ENCODE assay signal across 10 cellular contexts in the genomic region with DNA sequence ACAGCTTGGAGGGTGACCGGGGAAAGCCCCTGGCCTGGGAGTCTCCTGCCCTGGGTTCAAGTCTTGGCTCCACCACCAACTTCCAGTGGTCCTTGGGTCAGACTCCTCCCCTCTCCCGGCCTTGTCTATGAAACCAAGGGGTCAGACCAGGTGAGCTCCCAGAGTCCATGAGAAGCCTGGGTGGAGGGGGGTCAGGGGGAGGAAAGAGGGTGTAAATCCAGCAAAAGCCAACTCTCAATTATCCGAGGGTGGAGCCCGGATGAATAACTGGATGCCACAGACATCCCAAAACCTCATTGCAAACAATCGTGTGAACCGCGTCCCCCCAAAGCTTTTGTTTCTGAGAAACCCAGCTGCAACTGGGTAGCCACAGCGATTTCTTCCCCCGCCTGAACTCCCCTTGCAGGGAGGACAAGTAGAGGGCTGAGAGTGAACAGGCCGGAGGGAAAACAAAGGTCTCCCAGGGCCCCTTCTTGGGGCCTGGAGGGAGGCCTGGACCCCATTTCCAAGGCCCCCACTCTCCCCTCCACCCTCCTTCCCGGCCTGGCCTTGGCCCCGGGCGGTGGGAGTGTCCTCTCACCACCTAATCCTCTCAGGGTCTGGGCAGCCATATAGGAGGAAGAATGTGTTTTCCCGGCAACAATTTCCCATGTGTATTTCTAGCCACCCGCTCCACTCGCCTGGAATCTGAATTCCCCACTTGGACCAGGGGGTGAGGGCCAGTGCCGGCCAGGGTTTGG. TPM values are rescaled to one million over a fixed set of nuclear protein-coding genes. Genes with fewer than 3 reads are reported as not detected.
DNase-seq lines count a peak whose midpoint lies in the region; TF ChIP-seq lines count a peak whose summit lies in the region.
"Had no signal": no experiment of that assay in that cellular context is flagged by ENCODE, and none has a peak within 500 bp of the region (broad histone marks: within the 10 kb centered on the region; RNA-seq: fewer than 3 reads in every experiment).

No MANE protein-coding gene starts in this region.

- peak overlapping the region in 2 of 3 experiments; percentile 58 to 93; a peak in 3 of 7 replicates for H3K27ac Mint-ChIP-seq in H9
- H3K27ac Mint-ChIP-seq: activated CD4-positive, alpha-beta T cell treated with anti-CD3 and anti-CD28 coated beads for 36 hours had no signal

- no peak overlapping the region for H3K4ac ChIP-seq in H9 (ENCODE audit: low read depth, low read length)

- no peak overlapping the region for H2AFZ ChIP-seq in H9 (ENCODE audit: low read length)

- peaks cover 7 to 35% of the 10 kb centered on the region in 2 experiments for H3K4me1 Mint-ChIP-seq in H9

- H3K4me2 ChIP-seq in H9 (ENCODE audit: insufficient read depth, insufficient read length, low read length), result no peak overlapping the region

- H3K9me3 Mint-ChIP-seq in H9, result peaks cover 0 to 3% of the 10 kb centered on the region in 2 experiments; a peak in 1 of 5 replicates

- intact Hi-C loops in spleen (cut with DNase I; ENCODE audit: low total_unique reads), result no loop called here

- H3K23ac ChIP-seq in H9 (ENCODE audit: insufficient read length, low read depth, low read length), result no peak overlapping the region

- no peak overlapping the region for H3T11ph ChIP-seq in H9 (ENCODE audit: low read length)

- H3K36me3 ChIP-seq in kidney epithelial cell (ENCODE audit: control insufficient read depth, insufficient read depth, low read length) (no peaks in the 10 kb centered on the region), spleen (no peaks in the 10 kb centered on the region)

- peak overlapping the region in 1 of 2 experiments; percentile 59; a peak in 2 of 5 replicates for H3K4me3 Mint-ChIP-seq in H9
- H3K4me3 Mint-ChIP-seq: activated CD4-positive, alpha-beta T cell treated with anti-CD3 and anti-CD28 coated beads for 36 hours had no signal

- H4K20me1 ChIP-seq in H9 (ENCODE audit: control insufficient read depth, insufficient read depth, insufficient read length), result peaks cover 3% of the 10 kb centered on the region

- no peak overlapping the region for H2BK5ac ChIP-seq in H9 (ENCODE audit: insufficient read length, low read length)

- DNase-seq in H9 (no peak), astrocyte of the hippocampus (ENCODE audit: low read depth, low spot score) (peak; percentile 73), kidney epithelial cell (ENCODE audit: low read depth) (no peak), spleen (no peak), NCI-H187 (lab: John Stamatoyannopoulos, UW) (no peak), NCI-H1092 treated with DMSO at 0.1 percent for 48 hours (lab: John Stamatoyannopoulos, UW) (no peak), cerebellum (ENCODE audit: low spot score) (no peak)
- DNase-seq in activated CD4-positive, alpha-beta T cell treated with anti-CD3 and anti-CD28 coated beads, Interleukin-2, amount 50 U/mL, for 1 hour, result no peak
- DNase-seq: activated CD4-positive, alpha-beta T cell treated with anti-CD3 and anti-CD28 coated beads for 36 hours; amniotic stem cell had no signal

- H2BK20ac ChIP-seq in H9 (ENCODE audit: low read depth, low read length, poor library complexity, severe bottlenecking), result no peak overlapping the region

- H4K8ac ChIP-seq in H9 (replicated peaks; ENCODE audit: insufficient read length, low read depth, low read length), result no peak overlapping the region

- H3K27me3 ChIP-seq in H9 (ENCODE audit: insufficient read depth, low read length), result no peaks in the 10 kb centered on the region; the same call in 1 of the 2 replicates
- H3K27me3 ChIP-seq in kidney epithelial cell (ENCODE audit: control insufficient read depth, insufficient read depth, low read length), result no peaks in the 10 kb centered on the region
- H3K27me3 ChIP-seq in spleen (replicated peaks in 1 of 7), result peaks cover 0 to 63% (median 34%) of the 10 kb centered on the region in 7 donors

- H2BK120ac ChIP-seq in H9 (ENCODE audit: low read depth, low read length, poor library complexity, severe bottlenecking), result no peak overlapping the region

- H3K79me2 ChIP-seq in H9 (ENCODE audit: insufficient read depth, low read length), result peaks cover 6% of the 10 kb centered on the region; the same call in 1 of the 2 replicates

- TF ChIP-seq CTCF in H9 (conservative IDR thresholded peaks at IDR 0.05) (no peak), kidney epithelial cell (IDR thresholded peaks at IDR 0.05; ENCODE audit: insufficient read depth, low read length, poor library complexity, severe bottlenecking) (no peak), spleen (IDR thresholded peaks at IDR 0.05 in 8 of 11, conservative IDR thresholded peaks at IDR 0.05 in 3 of 11) (no peak)

- H3K9me3 ChIP-seq in H9 (ENCODE audit: control insufficient read depth, low read depth, low read length), result no peaks in the 10 kb centered on the region
- no peaks in the 10 kb centered on the region for H3K9me3 ChIP-seq in spleen

- H3K4me1 ChIP-seq in H9 (ENCODE audit: insufficient read depth, low read length) (0 out of 2 replicates have a peak, but pooled peaks cover 3% of the 10 kb centered on the region), spleen (peaks cover 21 to 83% (median 64%) of the 10 kb centered on the region in 6 donors)

- H3K9ac ChIP-seq in H9 (ENCODE audit: extremely low read depth, insufficient read length, low read length), result no peak overlapping the region

- H2AK5ac ChIP-seq in H9 (ENCODE audit: insufficient read length, low read length), result no peak overlapping the region

- H3K4me3 ChIP-seq in kidney epithelial cell (ENCODE audit: low read depth, low read length) (peak overlapping the region; percentile 87), spleen (no peak overlapping the region)

- H2BK12ac ChIP-seq in H9 (ENCODE audit: insufficient read length, low read depth, low read length), result no peak overlapping the region

- H3K79me1 ChIP-seq in H9 (ENCODE audit: insufficient read depth, low read depth, low read length, poor library complexity, severe bottlenecking), result no peaks in the 10 kb centered on the region

- no peak overlapping the region for H2BK15ac ChIP-seq in H9 (ENCODE audit: low read depth, low read length)

- H3K27ac ChIP-seq in H9 (ENCODE audit: insufficient read length, low read depth, low read length) (no peak overlapping the region), spleen (peak overlapping the region in 6 of 8 donors; percentile 3 to 86 (median 76))

- 0 out of 7 replicates have a peak, but pooled peaks cover 0 to 2% (median 0%) of the 10 kb centered on the region in 3 experiments for H3K36me3 Mint-ChIP-seq in H9 (ENCODE audit: insufficient read depth in 1 of 3, low read depth in 3 of 3)

- peaks cover 12% of the 10 kb centered on the region for H3K23me2 ChIP-seq in H9 (ENCODE audit: insufficient read length, low read depth, low read length, poor library complexity, severe bottlenecking)

- no peak overlapping the region for H4K5ac ChIP-seq in H9 (ENCODE audit: insufficient read length, low read depth, low read length)

- TF ChIP-seq POLR2A in spleen (IDR thresholded peaks at IDR 0.05), result no peak

- no peak overlapping the region for H3K14ac ChIP-seq in H9 (ENCODE audit: insufficient read depth, low read length)

- no peak overlapping the region for H3K56ac ChIP-seq in H9 (ENCODE audit: insufficient read length, low read depth, low read length)

- H4K91ac ChIP-seq in H9 (ENCODE audit: insufficient read length, low read depth, low read length), result no peak overlapping the region

- WGBS in H9 (ENCODE audit: extremely low coverage, insufficient read length, low lambda C conversion rate), result no CpG with 5 or more reads among the region's 17 CpGs
- 75 to 86% (median 81%) methylated on average over 16 to 17 of the region's 17 CpGs for WGBS in spleen, 5 donors

- H3K27me3 Mint-ChIP-seq in H9 (ENCODE audit: low read depth), result peaks cover 16% of the 10 kb centered on the region

- H3K18ac ChIP-seq in H9 (ENCODE audit: insufficient read length, low read depth, low read length), result no peak overlapping the region

RNA-seq across cellular contexts. Expression of a gene that starts 2.5 kb away (rescaled TPM):
- total RNA-seq in H9 (2021) (14.3 and 14.9 TPM in 2 replicates), kidney epithelial cell (11.5 and 14.7 TPM in 2 replicates), spleen (1 to 10 TPM; 1.8 to 8.4 (median 4.8) TPM), cerebellum (3.2 TPM)
- polyA plus RNA-seq in spleen, result 1 to 10 TPM in 2 of 3 donors, under 1 TPM in 1; 0.89 to 2.5 (median 2.0) TPM

RNA-seq across cellular contexts. Expression of a gene that starts 32.8 kb away (rescaled TPM):
- total RNA-seq in H9 (2021) (80.4 and 81.8 TPM in 2 replicates), kidney epithelial cell (58.1 and 62.8 TPM in 2 replicates), spleen (10 to 100 TPM; 26.7 to 45.9 (median 30.1) TPM), cerebellum (19.1 TPM)
- polyA plus RNA-seq in spleen, result 10 to 100 TPM; 65.5 to 88.8 (median 84.8) TPM

RNA-seq across cellular contexts. Expression of a gene that starts 45.5 kb away (rescaled TPM):
- 50.5 and 51.9 TPM in 2 replicates for total RNA-seq in H9 (2021)
- 7.1 and 10.4 TPM in 2 replicates for total RNA-seq in kidney epithelial cell
- total RNA-seq in spleen, result 10 to 100 TPM in 4 of 7 donors, 1 to 10 TPM in 3; 8.5 to 14.9 (median 11.0) TPM
- 10 to 100 TPM in 2 of 3 donors, 1 to 10 TPM in 1; 7.6 to 14.2 (median 11.5) TPM for polyA plus RNA-seq in spleen
- total RNA-seq in cerebellum, result 7.6 TPM

RNA-seq across cellular contexts. Expression of a gene that starts 53.3 kb away (rescaled TPM):
- 10.8 and 11.0 TPM in 2 replicates for total RNA-seq in H9 (2021)
- 60.4 and 73.5 TPM in 2 replicates for total RNA-seq in kidney epithelial cell
- total RNA-seq in spleen, result 10 to 100 TPM in 5 of 7 donors, 1 to 10 TPM in 2; 7.4 to 24.9 (median 15.6) TPM
- polyA plus RNA-seq in spleen, result 1 to 10 TPM; 2.0 to 6.3 (median 5.2) TPM
- total RNA-seq in cerebellum, result 2.4 TPM
- total RNA-seq: activated CD4-positive, alpha-beta T cell treated with anti-CD3 and anti-CD28 coated beads for 36 hours had no signal
